Comparison of ENCODE assay signal across 30 cellular contexts in genomic region chr6:36309900-36310299, GRCh38. TPM values are rescaled to one million over a fixed set of nuclear protein-coding genes. Genes with fewer than 3 reads are reported as not detected.
DNase-seq lines count a peak whose midpoint lies in the region; ATAC-seq, FAIRE-seq and TF ChIP-seq lines count a peak whose summit lies in the region.
"Had no signal": no experiment of that assay in that cellular context is flagged by ENCODE, and none has a peak within 500 bp of the region (broad histone marks: within the 10 kb centered on the region; RNA-seq: fewer than 3 reads in every experiment).

No MANE protein-coding gene starts in this region.

- ATAC-seq in HG02938 (IDR thresholded peaks at IDR 0.05; ENCODE audit: unreplicated experiment) (no peak), esophagus mucosa (no peak)
- ATAC-seq: GM12878 had no signal

- TF ChIP-seq POLR2A in GM12891 (IDR thresholded peaks at IDR 0.05; ENCODE audit: low read depth, low read length): no peak

- FAIRE-seq in GM12891 (lab: Jason Lieb, UNC) (peak; percentile 23), urothelium cell line (lab: Jason Lieb, UNC) (no peak)
- FAIRE-seq: A204.1, GM12878, GM19239 had no signal

- POLR2A ChIA-PET in HEK293 (lab: Yijun Ruan, JAX): interaction anchor here (0.8 kb wide), 1 partner anchor 300 kb away, joined by 6 read pairs; no protein-coding TSS in a partner anchor

- no peak overlapping the region for H3K27ac ChIP-seq in HEK293 (ENCODE audit: extremely low read depth, low read depth, low read length)
- H3K27ac ChIP-seq in hepatocyte: peak overlapping the region; percentile 34
- H3K27ac ChIP-seq: BLaER1 had no signal

- WGBS in hepatocyte (ENCODE audit: low lambda C conversion rate, missing lambda C conversion rate): 100% methylated on average over 2 of the region's 2 CpGs

- H3K4me3 ChIP-seq in HEK293 (ENCODE audit: low read depth, low read length) (no peak overlapping the region), hepatocyte (no peak overlapping the region)
- H3K4me3 ChIP-seq: BLaER1, GM12878 had no signal

- CTCF ChIA-PET in HEK293 (lab: Yijun Ruan, JAX): interaction anchor here (0.9 to 2.6 kb wide), 3 partner anchors 10 to 215 kb away, joined by 3 to 8 read pairs (median 4); no protein-coding TSS in a partner anchor

- peaks cover 5% of the 10 kb centered on the region for H3K4me1 ChIP-seq in HEK293 (ENCODE audit: control insufficient read depth, insufficient read depth, low read length)
- peaks cover 17% of the 10 kb centered on the region for H3K4me1 ChIP-seq in hepatocyte (ENCODE audit: insufficient read depth)
- H3K4me1 ChIP-seq: BE2C had no signal

- TF ChIP-seq CTCF in HEK293 (tag by site-specific recombination; IDR thresholded peaks at IDR 0.05) (no peak), hepatocyte (IDR thresholded peaks at IDR 0.05; ENCODE audit: poor library complexity) (no peak)

- no peak overlapping the region for H2AFZ ChIP-seq in hepatocyte

- H3K36me3 ChIP-seq in HEK293 (ENCODE audit: control insufficient read depth in 2 of 2, insufficient read depth in 1 of 2, low read length in 2 of 2) (no peaks in the 10 kb centered on the region), hepatocyte (replicated peaks; ENCODE audit: insufficient read depth, low read depth) (no peaks in the 10 kb centered on the region)
- H3K36me3 ChIP-seq: BE2C, BLaER1 had no signal

- H3K9me2 ChIP-seq in hepatocyte (replicated peaks; ENCODE audit: insufficient read depth): no peaks in the 10 kb centered on the region

- H3K9me3 ChIP-seq in HEK293 (ENCODE audit: control insufficient read depth, insufficient read depth, low read depth, low read length) (no peaks in the 10 kb centered on the region), hepatocyte (ENCODE audit: low read depth) (no peaks in the 10 kb centered on the region)
- H3K9me3 ChIP-seq: BE2C, BLaER1 had no signal

- H3K4me2 ChIP-seq in hepatocyte: no peak overlapping the region
- H3K4me2 ChIP-seq: BLaER1 had no signal

- no peaks in the 10 kb centered on the region for H4K20me1 ChIP-seq in hepatocyte (ENCODE audit: insufficient read depth, poor library complexity, severe bottlenecking)
- H4K20me1 ChIP-seq: BLaER1 had no signal

- no peaks in the 10 kb centered on the region for H3K27me3 ChIP-seq in hepatocyte
- H3K27me3 ChIP-seq: BE2C, BLaER1 had no signal

- DNase-seq in GM12891 (ENCODE audit: insufficient read length, low spot score): no peak
- DNase-seq in hepatocyte (ENCODE audit: low spot score): no peak
- no peak for DNase-seq in urothelium cell line (ENCODE audit: low spot score)
- DNase-seq: 8988T; ACHN; BE2C; C1 segment of cervical spinal cord; CD4-positive, alpha-beta memory T cell; CD4-positive, CD25-positive, alpha-beta regulatory T cell; CD8-positive, alpha-beta memory T cell; COR-L47; DMS 273 treated with DMSO at 0.1 percent for 48 hours; DMS153; DMS53; DMS79; DND-41; EL; GDM1 had no signal

- H3K79me2 ChIP-seq in hepatocyte: no peaks in the 10 kb centered on the region

TF ChIP-seq in GM12891, 5 proteins besides CTCF, POLR2A, EP300 and RAD21:
- TF ChIP-seq SPI1 (IDR thresholded peaks at IDR 0.05; ENCODE audit: low read depth, low read length) (no peak), POLR2AphosphoS5 (IDR thresholded peaks at IDR 0.05; ENCODE audit: low read depth, low read length) (no peak)

TF ChIP-seq in HEK293, 187 proteins besides CTCF, POLR2A, EP300 and RAD21:
- no peak for TF ChIP-seq ZIC2 (tag by site-specific recombination; IDR thresholded peaks at IDR 0.05)
- peak; percentile 95 for TF ChIP-seq RBAK (tag by site-specific recombination; IDR thresholded peaks at IDR 0.05)

RNA-seq across cellular contexts. Expression of gene BNIP5, which starts 26.8 kb away (rescaled TPM):
- polyA plus RNA-seq in GM12891 (2012; ENCODE audit: low read depth, missing spikeins): 0.12 TPM
- total RNA-seq in hepatocyte (27.6 and 29.1 TPM in 2 replicates), esophagus mucosa (not detected)
- 28.1 and 29.2 TPM in 2 replicates for polyA plus RNA-seq in hepatocyte
- total RNA-seq: A673; CD4-positive, alpha-beta memory T cell; CD4-positive, CD25-positive, alpha-beta regulatory T cell; CD8-positive, alpha-beta memory T cell; Daoy; G401 had no signal
- polyA plus RNA-seq: AG04450; CD14-positive monocyte; CD4-positive, alpha-beta memory T cell; CD4-positive, CD25-positive, alpha-beta regulatory T cell; CD8-positive, alpha-beta memory T cell had no signal

RNA-seq across cellular contexts. Expression of gene PNPLA1, which starts 40.0 kb away (rescaled TPM):
- polyA plus RNA-seq in GM12891 (2012; ENCODE audit: low read depth, missing spikeins): not detected
- 0.57 TPM in 1 of 2 replicates, not detected in the other for total RNA-seq in hepatocyte
- polyA plus RNA-seq in hepatocyte: 0.48 and 0.64 TPM in 2 replicates
- total RNA-seq in esophagus mucosa: 0.20 TPM
- total RNA-seq: CD8-positive, alpha-beta memory T cell; Daoy; G401; GM12878 had no signal
- polyA plus RNA-seq: AG04450; CD4-positive, alpha-beta memory T cell; CD4-positive, CD25-positive, alpha-beta regulatory T cell; CD8-positive, alpha-beta memory T cell had no signal

Comparison
In these comparisons a context has a peak if more than half of its experiments do, and no peak if none do; other contexts are left out.
1. RNA of gene BNIP5, which starts 26.8 kb away (total RNA-seq): 27.6 to 29.1 TPM in hepatocyte; not detected in esophagus mucosa (single experiment); every median in the first group is over 10 times any median in the second.